ENCODE assay signal across 30 cellular contexts in genomic region chr10:126491476-126491875, GRCh38.
"Had no signal": no experiment of that assay in that cellular context is flagged by ENCODE, and none has a peak within 500 bp of the region (broad histone marks: within the 10 kb centered on the region; RNA-seq: fewer than 3 reads in every experiment).

No MANE protein-coding gene starts in this region.

- H2AFZ ChIP-seq: neural progenitor cell had no signal

- H3K4me1 ChIP-seq: neural progenitor cell, pancreas, psoas muscle, right lobe of liver, sigmoid colon, spleen, suprapubic skin, testis, tibial artery, transverse colon, upper lobe of right lung, uterus had no signal

- DNase-seq: naive thymus-derived CD4-positive, alpha-beta T cell; natural killer cell; pancreas; posterior cingulate gyrus; psoas muscle; right cardiac atrium; right lobe of liver; sigmoid colon; small intestine; spleen; stimulated activated CD4-positive, alpha-beta T cell treated with anti-CD3 and anti-CD28 coated beads, Interleukin-12 subunit alpha, Interleukin-12 subunit beta, amount 100 ng/mL, for 4 hours; stimulated activated CD4-positive, alpha-beta T cell treated with anti-CD3 and anti-CD28 coated beads, Interleukin-1b, Interleukin-23, amount 100 ng/mL, for 48 hours; stimulated activated CD4-positive, alpha-beta T cell treated with anti-CD3 and anti-CD28 coated beads, Interleukin-4, amount 100 ng/mL, for 1 hour; stimulated activated CD4-positive, alpha-beta T cell treated with anti-CD3 and anti-CD28 coated beads, Interleukin-4, amount 100 ng/mL, for 4 hours; stimulated activated CD8-positive, alpha-beta memory T cell treated with anti-CD3 and anti-CD28 coated beads, Interleukin-4, amount 100 ng/mL, for 48 hours; stimulated activated naive CD4-positive, alpha-beta T cell; stimulated activated naive CD8-positive, alpha-beta T cell treated with anti-CD3 and anti-CD28 coated beads, Interleukin-15, amount 100 ng/mL, for 72 hours; stimulated activated naive CD8-positive, alpha-beta T cell treated with anti-CD3 and anti-CD28 coated beads, Interleukin-15, Interleukin-2, amounts not matched to agents 100 U/mL and 50 U/mL, for 24 hours; substantia nigra; testis; tibial artery; transverse colon; upper lobe of right lung; uterus had no signal

- H3K9me3 ChIP-seq: pancreas, psoas muscle, sigmoid colon, suprapubic skin, testis, transverse colon, upper lobe of right lung had no signal

- H3K4me3 ChIP-seq: neural progenitor cell, pancreas, psoas muscle, right lobe of liver, sigmoid colon, spleen, suprapubic skin, testis, tibial artery, transverse colon, upper lobe of right lung, uterus had no signal

- H3K27ac ChIP-seq: neural progenitor cell, pancreas, psoas muscle, right lobe of liver, sigmoid colon, spleen, suprapubic skin, testis, tibial artery, transverse colon, upper lobe of right lung, uterus had no signal

- H3K27me3 Mint-ChIP-seq: stimulated activated memory B cell treated with anti-CD40 and anti-IgM and Interleukin-4, amounts not matched to agents 10 μg/mL and 1 μg/mL and 100 μg/mL, for 72 hours; stimulated activated naive CD8-positive, alpha-beta T cell treated with anti-CD3 and anti-CD28 coated beads, Interleukin-15, amount 100 ng/mL, for 72 hours had no signal

- H3K4me1 Mint-ChIP-seq: naive thymus-derived CD4-positive, alpha-beta T cell; natural killer cell; nephron; neural progenitor cell; stimulated activated memory B cell treated with anti-CD40 and anti-IgM and Interleukin-4, amounts not matched to agents 10 μg/mL and 1 μg/mL and 100 μg/mL, for 72 hours; stimulated activated naive CD8-positive, alpha-beta T cell treated with anti-CD3 and anti-CD28 coated beads, Interleukin-15, amount 100 ng/mL, for 72 hours had no signal

- H3K36me3 ChIP-seq: neural progenitor cell, pancreas, right lobe of liver, sigmoid colon, spleen, suprapubic skin, tibial artery, transverse colon, upper lobe of right lung, uterus had no signal

- ATAC-seq: naive thymus-derived CD4-positive, alpha-beta T cell; natural killer cell; pancreas; psoas muscle; right cardiac atrium; right lobe of liver; stimulated activated memory B cell treated with anti-CD40 and anti-IgM and Interleukin-4, amounts not matched to agents 10 μg/mL and 1 μg/mL and 100 μg/mL, for 72 hours; stimulated activated naive CD8-positive, alpha-beta T cell treated with anti-CD3 and anti-CD28 coated beads, Interleukin-15, amount 100 ng/mL, for 72 hours; stimulated activated naive CD8-positive, alpha-beta T cell treated with anti-CD3 and anti-CD28 coated beads, Interleukin-15, Interleukin-2, amounts not matched to agents 100 U/mL and 50 U/mL, for 24 hours; upper lobe of right lung had no signal

- H3K9ac ChIP-seq: neural progenitor cell had no signal

- H3K4me2 ChIP-seq: neural progenitor cell had no signal

- H3K27me3 ChIP-seq: neural progenitor cell, pancreas, right lobe of liver, sigmoid colon, spleen, suprapubic skin, testis, tibial artery, transverse colon, upper lobe of right lung, uterus had no signal

- H3K36me3 Mint-ChIP-seq: naive thymus-derived CD4-positive, alpha-beta T cell; neural progenitor cell; stimulated activated memory B cell treated with anti-CD40 and anti-IgM and Interleukin-4, amounts not matched to agents 10 μg/mL and 1 μg/mL and 100 μg/mL, for 72 hours; type B pancreatic cell had no signal

- H3K27ac Mint-ChIP-seq: naive thymus-derived CD4-positive, alpha-beta T cell; natural killer cell; nephron; neural progenitor cell; progenitor cell of endocrine pancreas; stimulated activated memory B cell treated with anti-CD40 and anti-IgM and Interleukin-4, amounts not matched to agents 10 μg/mL and 1 μg/mL and 100 μg/mL, for 72 hours; stimulated activated naive CD8-positive, alpha-beta T cell treated with anti-CD3 and anti-CD28 coated beads, Interleukin-15, amount 100 ng/mL, for 72 hours; type B pancreatic cell had no signal

- H3K4me3 Mint-ChIP-seq: naive thymus-derived CD4-positive, alpha-beta T cell; natural killer cell; nephron; neural progenitor cell; stimulated activated memory B cell treated with anti-CD40 and anti-IgM and Interleukin-4, amounts not matched to agents 10 μg/mL and 1 μg/mL and 100 μg/mL, for 72 hours; stimulated activated naive CD8-positive, alpha-beta T cell treated with anti-CD3 and anti-CD28 coated beads, Interleukin-15, amount 100 ng/mL, for 72 hours; type B pancreatic cell had no signal
